20 cellular contexts compared by ENCODE assay signal in the genomic region with DNA sequence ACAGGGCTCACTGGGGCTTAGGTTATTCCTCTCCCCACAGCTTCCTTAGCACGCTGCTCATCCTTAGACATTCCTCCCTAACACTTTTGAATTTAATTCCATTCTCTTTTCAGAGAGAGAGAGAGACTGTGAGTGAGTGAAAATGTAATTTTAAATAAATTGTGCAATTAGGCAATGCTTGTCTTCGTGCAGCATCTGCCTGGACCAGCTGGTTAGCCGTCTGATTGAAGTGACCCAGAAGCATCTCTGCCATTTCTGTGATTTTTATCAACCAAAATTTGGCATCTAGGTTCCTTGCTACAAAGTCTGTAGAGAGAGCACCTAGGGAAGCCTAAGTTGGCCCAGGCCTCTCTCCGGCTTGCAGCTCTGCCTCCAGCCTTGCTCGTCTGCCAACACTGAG.
DNase-seq lines count a peak whose midpoint lies in the region; ATAC-seq and TF ChIP-seq lines count a peak whose summit lies in the region.
"Had no signal": no experiment of that assay in that cellular context is flagged by ENCODE, and none has a peak within 500 bp of the region (broad histone marks: within the 10 kb centered on the region; RNA-seq: fewer than 3 reads in every experiment).

No MANE protein-coding gene starts in this region.

- peak; percentile 18 for DNase-seq in NCI-H1694 treated with DMSO at 0.1 percent for 48 hours (lab: John Stamatoyannopoulos, UW)
- DNase-seq in NCI-H1694 (lab: John Stamatoyannopoulos, UW) = no peak
- peak; percentile 27 for DNase-seq in Ammon's horn (ENCODE audit: low spot score)
- no peak for DNase-seq in neural crest cell (ENCODE audit: low read depth, low spot score)
- no peak for DNase-seq in DMS153 (lab: John Stamatoyannopoulos, UW)
- no peak for DNase-seq in trophoblast cell
- DNase-seq in inferior parietal cortex (ENCODE audit: extremely low spot score) = no peak
- DNase-seq: AML-193; C1 segment of cervical spinal cord; Caco-2; CD8-positive, alpha-beta T cell; DMS79; EL; GDM1; GOT3; HFFc6 had no signal

- ATAC-seq in SK-N-SH treated with all-trans-retinoic acid at 6 μM for 48 hours = no peak
- ATAC-seq: CD8-positive, alpha-beta T cell; GM12878 had no signal

- H2AFZ ChIP-seq in trophoblast cell (ENCODE audit: insufficient read depth, low read length, poor library complexity) = no peak overlapping the region

- no peaks in the 10 kb centered on the region for H3K36me3 Mint-ChIP-seq in neural crest cell (ENCODE audit: low read depth)
- H3K36me3 Mint-ChIP-seq: CD8-positive, alpha-beta T cell had no signal

- H3K4me2 ChIP-seq in trophoblast cell (ENCODE audit: low read length) = no peak overlapping the region

- H3K79me2 ChIP-seq in trophoblast cell (ENCODE audit: control insufficient read depth, insufficient read depth, low read length, poor library complexity) = no peaks in the 10 kb centered on the region

- no peak overlapping the region for H3K4me3 ChIP-seq in trophoblast cell (ENCODE audit: low read depth, low read length)
- H3K4me3 ChIP-seq: GM12878, HAP-1 had no signal

- no peaks in the 10 kb centered on the region for H3K27me3 ChIP-seq in trophoblast cell (ENCODE audit: insufficient read depth, low read length)

- H3K79me1 ChIP-seq in trophoblast cell (ENCODE audit: low read length) = no peaks in the 10 kb centered on the region

- no peaks in the 10 kb centered on the region for H3K27me3 Mint-ChIP-seq in neural crest cell (ENCODE audit: low read depth)

- H2BK120ac ChIP-seq in trophoblast cell (ENCODE audit: insufficient read depth, low read length, poor library complexity) = no peak overlapping the region

- peaks cover 28% of the 10 kb centered on the region for H3K4me1 Mint-ChIP-seq in neural crest cell

- no peak overlapping the region for H3K4ac ChIP-seq in trophoblast cell (ENCODE audit: low read depth, low read length)

- H4K91ac ChIP-seq in trophoblast cell (ENCODE audit: low read depth, low read length) = no peak overlapping the region

- H3K23ac ChIP-seq in trophoblast cell (ENCODE audit: low read length) = no peak overlapping the region

- H2BK12ac ChIP-seq in trophoblast cell (ENCODE audit: low read length) = no peak overlapping the region

- WGBS in trophoblast cell (ENCODE audit: extremely low coverage, insufficient coverage, insufficient read length) = no CpG with 5 or more reads among the region's 5 CpGs

- no peaks in the 10 kb centered on the region for H3K4me1 ChIP-seq in trophoblast cell (ENCODE audit: control insufficient read depth in 1 of 2, insufficient read depth in 2 of 2, low read length in 2 of 2)
- H3K4me1 ChIP-seq: Caco-2, HAP-1 had no signal

- no peak for TF ChIP-seq CTCF in neural crest cell (conservative IDR thresholded peaks at IDR 0.05)

- no peak overlapping the region for H4K12ac ChIP-seq in trophoblast cell (ENCODE audit: low read depth, low read length)

- no peak overlapping the region for H3K27ac ChIP-seq in trophoblast cell (ENCODE audit: low read depth, low read length)
- H3K27ac ChIP-seq: 22Rv1 had no signal

- no peak overlapping the region for H4K8ac ChIP-seq in trophoblast cell (ENCODE audit: low read depth, low read length)

- H3K18ac ChIP-seq in trophoblast cell (ENCODE audit: low read length) = no peak overlapping the region

- peaks cover 2% of the 10 kb centered on the region for H3K9me3 Mint-ChIP-seq in neural crest cell
- H3K9me3 Mint-ChIP-seq: CD8-positive, alpha-beta T cell; HFFc6 had no signal

- peak overlapping the region; percentile 28 for H3K4me3 Mint-ChIP-seq in neural crest cell
- H3K4me3 Mint-ChIP-seq: CD8-positive, alpha-beta T cell; HFFc6 had no signal

- peaks cover 4% of the 10 kb centered on the region for H3K9me3 ChIP-seq in trophoblast cell (ENCODE audit: insufficient read depth, low read depth, low read length)
- H3K9me3 ChIP-seq: HAP-1 had no signal

- no peak overlapping the region for H3K9ac ChIP-seq in trophoblast cell (ENCODE audit: low read length)

- no peak overlapping the region for H3K27ac Mint-ChIP-seq in neural crest cell (ENCODE audit: unreplicated experiment)
- H3K27ac Mint-ChIP-seq: CD8-positive, alpha-beta T cell; HFFc6 had no signal

- no peak overlapping the region for H2BK5ac ChIP-seq in trophoblast cell (ENCODE audit: low read depth, low read length, poor library complexity)

- no peaks in the 10 kb centered on the region for H3K36me3 ChIP-seq in trophoblast cell (ENCODE audit: control insufficient read depth in 1 of 2, insufficient read depth in 2 of 2, low read length in 2 of 2)
- H3K36me3 ChIP-seq: HAP-1 had no signal

- H3K14ac ChIP-seq in trophoblast cell (ENCODE audit: low read length) = no peak overlapping the region

- no peak overlapping the region for H2AK5ac ChIP-seq in trophoblast cell (ENCODE audit: low read length)

TF ChIP-seq in SK-N-SH treated with all-trans-retinoic acid at 6 μM for 48 hours, 23 proteins besides CTCF, POLR2A, EP300 and RAD21:
- TF ChIP-seq, protein P1, sequence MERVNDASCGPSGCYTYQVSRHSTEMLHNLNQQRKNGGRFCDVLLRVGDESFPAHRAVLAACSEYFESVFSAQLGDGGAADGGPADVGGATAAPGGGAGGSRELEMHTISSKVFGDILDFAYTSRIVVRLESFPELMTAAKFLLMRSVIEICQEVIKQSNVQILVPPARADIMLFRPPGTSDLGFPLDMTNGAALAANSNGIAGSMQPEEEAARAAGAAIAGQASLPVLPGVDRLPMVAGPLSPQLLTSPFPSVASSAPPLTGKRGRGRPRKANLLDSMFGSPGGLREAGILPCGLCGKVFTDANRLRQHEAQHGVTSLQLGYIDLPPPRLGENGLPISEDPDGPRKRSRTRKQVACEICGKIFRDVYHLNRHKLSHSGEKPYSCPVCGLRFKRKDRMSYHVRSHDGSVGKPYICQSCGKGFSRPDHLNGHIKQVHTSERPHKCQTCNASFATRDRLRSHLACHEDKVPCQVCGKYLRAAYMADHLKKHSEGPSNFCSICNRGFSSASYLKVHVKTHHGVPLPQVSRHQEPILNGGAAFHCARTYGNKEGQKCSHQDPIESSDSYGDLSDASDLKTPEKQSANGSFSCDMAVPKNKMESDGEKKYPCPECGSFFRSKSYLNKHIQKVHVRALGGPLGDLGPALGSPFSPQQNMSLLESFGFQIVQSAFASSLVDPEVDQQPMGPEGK (CRISPR knock-in tag; IDR thresholded peaks at IDR 0.05; ENCODE audit: borderline replicate concordance) = no peak
- peak; percentile 18; the same call in 1 of the 2 replicates for TF ChIP-seq TCF4 (CRISPR knock-in tag; IDR thresholded peaks at IDR 0.05; ENCODE audit: borderline replicate concordance)
TF ChIP-seq in SK-N-SH treated with all-trans-retinoic acid at 6 μM for 48 hours: peak in this region for 1.

Comparison
In these comparisons a context has a peak if more than half of its experiments do, and no peak if none do; other contexts are left out.
1. DNase-seq: peak in NCI-H1694 treated with DMSO at 0.1 percent for 48 hours (single experiment) and Ammon's horn (single experiment); none in NCI-H1694 (single experiment), neural crest cell (single experiment), DMS153 (single experiment), trophoblast cell (0 of 2) and inferior parietal cortex (single experiment).